Comparison of ENCODE assay signal across 9 cellular contexts in genomic region chr17:42553161-42553818, GRCh38. TPM values are rescaled to one million over a fixed set of nuclear protein-coding genes. Genes with fewer than 3 reads are reported as not detected.
DNase-seq lines count a peak whose midpoint lies in the region; ATAC-seq and TF ChIP-seq lines count a peak whose summit lies in the region.
"Had no signal": no experiment of that assay in that cellular context is flagged by ENCODE, and none has a peak within 500 bp of the region (broad histone marks: within the 10 kb centered on the region; RNA-seq: fewer than 3 reads in every experiment).

No MANE protein-coding gene starts in this region.

- H3K27me3 ChIP-seq in gastroesophageal sphincter = no peaks in the 10 kb centered on the region

- TF ChIP-seq EP300 in gastroesophageal sphincter (IDR thresholded peaks at IDR 0.05) = no peak

- H3K27ac Mint-ChIP-seq in T-helper 17 cell = peak overlapping the region; percentile 89

- ATAC-seq in T-helper 17 cell (no peak), gastroesophageal sphincter (no peak), HG02885 (IDR thresholded peaks at IDR 0.05; ENCODE audit: poor library complexity, unreplicated experiment) (no peak)

- no peak for TF ChIP-seq CTCF in gastroesophageal sphincter (IDR thresholded peaks at IDR 0.05)

- TF ChIP-seq POLR2A in gastroesophageal sphincter (IDR thresholded peaks at IDR 0.05) = no peak

- DNase-seq in DMS153 (lab: John Stamatoyannopoulos, UW) (peak; percentile 28), DMS153 treated with DMSO at 0.1 percent for 48 hours (lab: John Stamatoyannopoulos, UW; ENCODE audit: unreplicated experiment) (no peak), T-helper 17 cell (no peak), DMS79 (lab: John Stamatoyannopoulos, UW) (no peak), Ammon's horn (ENCODE audit: low spot score) (no peak)
- DNase-seq: MV-4-11 had no signal

- peaks cover 0 to 12% of the 10 kb centered on the region in 2 donors for H3K36me3 ChIP-seq in gastroesophageal sphincter

- H3K27ac ChIP-seq in gastroesophageal sphincter (peak overlapping the region in 3 of 4 donors; percentile 88 to 92 (median 90)), skin epidermis (peak overlapping the region in 19 of 21 experiments; percentile 78 to 95 (median 87))

- no peaks in the 10 kb centered on the region for H3K9me3 ChIP-seq in T-helper 17 cell (ENCODE audit: control insufficient read depth, low read length, poor library complexity, severe bottlenecking)
- H3K9me3 ChIP-seq in gastroesophageal sphincter = no peaks in the 10 kb centered on the region

- 50 to 78% methylated on average over 2 to 15 of the region's 45 CpGs for WGBS in gastroesophageal sphincter (ENCODE audit: low coverage in 1 of 2), 2 donors

- peak overlapping the region; percentile 82 for H3K4me3 Mint-ChIP-seq in T-helper 17 cell

- no peaks in the 10 kb centered on the region for H3K27me3 Mint-ChIP-seq in T-helper 17 cell

- H3K36me3 Mint-ChIP-seq in T-helper 17 cell (ENCODE audit: low read depth) = peaks cover 2% of the 10 kb centered on the region

- H3K4me3 ChIP-seq in gastroesophageal sphincter = peak overlapping the region in 1 of 2 donors; percentile 85
- peak overlapping the region; percentile 54 to 88 (median 66) for H3K4me3 ChIP-seq in skin epidermis

- peaks cover 21% of the 10 kb centered on the region for H3K4me1 Mint-ChIP-seq in T-helper 17 cell

- peaks cover 0 to 46% (median 17%) of the 10 kb centered on the region in 3 donors for H3K4me1 ChIP-seq in gastroesophageal sphincter

RNA-seq across cellular contexts. Expression of gene HSD17B1, which starts 0.6 kb away (rescaled TPM):
- 1 to 10 TPM in 1 of 2 donors, under 1 TPM in 1; 0.90 to 1.2 TPM for total RNA-seq in T-helper 17 cell
- 1 to 10 TPM in 1 of 4 donors, under 1 TPM in 3; 0.39 to 1.4 (median 0.69) TPM for total RNA-seq in gastroesophageal sphincter

RNA-seq across cellular contexts. Expression of gene COASY, which starts 8.7 kb away (rescaled TPM):
- total RNA-seq in T-helper 17 cell (10 to 100 TPM; 39.1 to 49.4 TPM), gastroesophageal sphincter (10 to 100 TPM; 16.8 to 25.8 (median 19.9) TPM)

RNA-seq across cellular contexts. Expression of gene MLX, which starts 13.6 kb away (rescaled TPM):
- total RNA-seq in T-helper 17 cell = 10 to 100 TPM; 33.1 to 36.1 TPM
- total RNA-seq in gastroesophageal sphincter = 10 to 100 TPM; 24.4 to 33.9 (median 26.0) TPM

RNA-seq across cellular contexts. Expression of gene NAGLU, which starts 17.2 kb away (rescaled TPM):
- total RNA-seq in T-helper 17 cell (10 to 100 TPM; 12.5 to 13.2 TPM), gastroesophageal sphincter (10 to 100 TPM; 31.9 to 46.9 (median 35.7) TPM)

RNA-seq across cellular contexts. Expression of gene PSMC3IP, which starts 24.2 kb away (rescaled TPM):
- total RNA-seq in T-helper 17 cell = 1 to 10 TPM; 2.4 to 2.6 TPM
- 1 to 10 TPM; 4.0 to 6.8 (median 4.8) TPM for total RNA-seq in gastroesophageal sphincter
